8 cellular contexts compared by ENCODE assay signal in the genomic region with DNA sequence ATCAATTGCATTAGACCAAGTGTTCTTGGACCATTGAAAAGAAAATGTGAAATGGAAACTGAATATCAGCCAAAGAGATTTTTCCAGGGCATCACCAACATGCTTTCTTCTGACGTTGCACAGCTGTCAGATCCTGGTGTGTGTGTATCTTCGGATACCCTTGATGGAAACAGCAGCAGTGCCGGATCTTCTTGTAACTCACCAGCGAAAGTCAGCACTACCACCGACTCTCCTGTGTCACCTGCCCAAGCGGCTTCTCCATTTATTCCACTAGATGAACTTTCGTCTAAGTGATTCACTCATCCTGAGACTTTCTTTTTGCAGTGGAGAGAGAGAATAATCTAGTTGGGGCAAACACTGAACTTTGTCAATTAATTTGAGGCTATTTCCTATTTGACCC.
DNase-seq lines count a peak whose midpoint lies in the region; ATAC-seq, FAIRE-seq and TF ChIP-seq lines count a peak whose summit lies in the region.

No MANE protein-coding gene starts in this region.

- POLR2A ChIA-PET in A549 (lab: Yijun Ruan, JAX): no interaction called here

- TF ChIP-seq CTCF in A549 (IDR thresholded peaks at IDR 0.05): no peak
- no peak for TF ChIP-seq CTCF in astrocyte of the cerebellum (IDR thresholded peaks at IDR 0.05; ENCODE audit: low read depth, low read length, missing control alignments)
- no peak for TF ChIP-seq CTCF in lower lobe of right lung (IDR thresholded peaks at IDR 0.05)
- TF ChIP-seq CTCF in GM10266 (IDR thresholded peaks at IDR 0.05; ENCODE audit: control insufficient read depth, insufficient read depth, low read depth, missing control alignments): no peak

- H3K36me3 ChIP-seq in HAP-1 (replicated peaks) (no peaks in the 10 kb centered on the region; the same call in 1 of the 2 replicates), lower lobe of right lung (no peaks in the 10 kb centered on the region)

- TF ChIP-seq RAD21 in A549 (conservative IDR thresholded peaks at IDR 0.05 in 1 of 2, IDR thresholded peaks at IDR 0.05 in 1 of 2): no peak

- H3K4me2 ChIP-seq in A549: peak overlapping the region; percentile 99

- intact Hi-C loops in lower lobe of right lung (cut with DNase I): no loop called here

- in situ Hi-C loops in HAP-1 (cut with MboI; ENCODE audit: low sequenced_read_pairs): no loop called here
- in situ Hi-C loops in astrocyte of the cerebellum (cut with HindIII; ENCODE audit: low sequenced_read_pairs): no loop called here

- peak in 1 of 2 experiments; percentile 12; a peak in 2 of 6 replicates for ATAC-seq in A549
- ATAC-seq in lower lobe of right lung: no peak
- no peak for ATAC-seq in GM18867 (IDR thresholded peaks at IDR 0.05; ENCODE audit: unreplicated experiment)

- H3K9me3 ChIP-seq in A549 (no peaks in the 10 kb centered on the region), HAP-1 (no peaks in the 10 kb centered on the region), lower lobe of right lung (no peaks in the 10 kb centered on the region)

- CTCF ChIA-PET in A549 (lab: Yijun Ruan, JAX): no interaction called here

- FAIRE-seq in A549 (lab: Jason Lieb, UNC): no peak

- WGBS in A549 (ENCODE audit: missing lambda C conversion rate): 34% methylated on average over 7 of the region's 7 CpGs

- H3K4me1 ChIP-seq in A549: peaks cover 8% of the 10 kb centered on the region; the same call in 2 of the 3 replicates
- peaks cover 20% of the 10 kb centered on the region for H3K4me1 ChIP-seq in HAP-1
- H3K4me1 ChIP-seq in lower lobe of right lung: peaks cover 62% of the 10 kb centered on the region

- DNase-seq in A549 (ENCODE audit: low read depth in 1 of 2, low spot score in 1 of 2) (no peak), HAP-1 (ENCODE audit: low spot score in 2 of 2) (no peak), astrocyte of the cerebellum (ENCODE audit: low read depth) (no peak), lower lobe of right lung (no peak), SIG-M5 treated with dmso at 0.1 percent for 504 hours (lab: John Stamatoyannopoulos, UW; ENCODE audit: unreplicated experiment) (no peak), AG08395 (ENCODE audit: low spot score) (no peak), GM10266 (ENCODE audit: extremely low spot score) (no peak)

- TF ChIP-seq EP300 in A549 (IDR thresholded peaks at IDR 0.05): no peak

- no peaks in the 10 kb centered on the region for H3K27me3 ChIP-seq in HAP-1 (ENCODE audit: low read depth)
- no peaks in the 10 kb centered on the region for H3K27me3 ChIP-seq in lower lobe of right lung (ENCODE audit: low read depth)

- H3K4me3 ChIP-seq in A549 (peak overlapping the region; percentile 54), HAP-1 (peak overlapping the region; percentile 93), astrocyte of the cerebellum (ENCODE audit: low read depth, low read length) (peak overlapping the region; percentile 70), lower lobe of right lung (peak overlapping the region; percentile 84)

- TF ChIP-seq POLR2A in A549 (IDR thresholded peaks at IDR 0.05; ENCODE audit: low read length): no peak

- H3K27ac ChIP-seq in A549 (peak overlapping the region; percentile 73 to 84; a peak in 5 of 6 replicates), lower lobe of right lung (peak overlapping the region; percentile 94)

TF ChIP-seq in A549, 52 proteins besides CTCF, POLR2A, EP300 and RAD21:
- no peak for TF ChIP-seq HMGXB4 (CRISPR knock-in tag; IDR thresholded peaks at IDR 0.05; ENCODE audit: borderline replicate concordance)
- no peak for TF ChIP-seq KDM1A (IDR thresholded peaks at IDR 0.05; ENCODE audit: low read depth)
- TF ChIP-seq FOSL2 (IDR thresholded peaks at IDR 0.05): no peak
- TF ChIP-seq FOSL2 (CRISPR knock-in tag; IDR thresholded peaks at IDR 0.05): no peak
- no peak for TF ChIP-seq HES2 (IDR thresholded peaks at IDR 0.05)
- no peak for TF ChIP-seq HDAC2 (IDR thresholded peaks at IDR 0.05)
- TF ChIP-seq ZFP36 (IDR thresholded peaks at IDR 0.05; ENCODE audit: borderline replicate concordance, partially characterized antibody): no peak
- no peak for TF ChIP-seq ESRRA (IDR thresholded peaks at IDR 0.05; ENCODE audit: borderline replicate concordance, low read length)
- TF ChIP-seq JUN (IDR thresholded peaks at IDR 0.05): no peak
- no peak for TF ChIP-seq MAFK (IDR thresholded peaks at IDR 0.05; ENCODE audit: partially characterized antibody)
- TF ChIP-seq TP53 (CRISPR knock-in tag; IDR thresholded peaks at IDR 0.05): no peak
- no peak for TF ChIP-seq E2F6 (IDR thresholded peaks at IDR 0.05; ENCODE audit: borderline replicate concordance, low read depth)
- no peak for TF ChIP-seq RNF2 (IDR thresholded peaks at IDR 0.05; ENCODE audit: borderline replicate concordance, low read depth)
- TF ChIP-seq TFCP2L1 (CRISPR knock-in tag; IDR thresholded peaks at IDR 0.05): no peak
- TF ChIP-seq NPAS2 (CRISPR knock-in tag; IDR thresholded peaks at IDR 0.05; ENCODE audit: borderline replicate concordance): no peak
- no peak for TF ChIP-seq MYC (IDR thresholded peaks at IDR 0.05; ENCODE audit: borderline replicate concordance, low read length)
- no peak for TF ChIP-seq ZC3H11A (IDR thresholded peaks at IDR 0.05)
- no peak for TF ChIP-seq CHD4 (IDR thresholded peaks at IDR 0.05; ENCODE audit: borderline replicate concordance)
- TF ChIP-seq EHF (CRISPR knock-in tag; IDR thresholded peaks at IDR 0.05): no peak
- no peak for TF ChIP-seq RCOR1 (IDR thresholded peaks at IDR 0.05; ENCODE audit: low read depth, low read length)
